ENCODE assay signal across 10 cellular contexts in the genomic region with DNA sequence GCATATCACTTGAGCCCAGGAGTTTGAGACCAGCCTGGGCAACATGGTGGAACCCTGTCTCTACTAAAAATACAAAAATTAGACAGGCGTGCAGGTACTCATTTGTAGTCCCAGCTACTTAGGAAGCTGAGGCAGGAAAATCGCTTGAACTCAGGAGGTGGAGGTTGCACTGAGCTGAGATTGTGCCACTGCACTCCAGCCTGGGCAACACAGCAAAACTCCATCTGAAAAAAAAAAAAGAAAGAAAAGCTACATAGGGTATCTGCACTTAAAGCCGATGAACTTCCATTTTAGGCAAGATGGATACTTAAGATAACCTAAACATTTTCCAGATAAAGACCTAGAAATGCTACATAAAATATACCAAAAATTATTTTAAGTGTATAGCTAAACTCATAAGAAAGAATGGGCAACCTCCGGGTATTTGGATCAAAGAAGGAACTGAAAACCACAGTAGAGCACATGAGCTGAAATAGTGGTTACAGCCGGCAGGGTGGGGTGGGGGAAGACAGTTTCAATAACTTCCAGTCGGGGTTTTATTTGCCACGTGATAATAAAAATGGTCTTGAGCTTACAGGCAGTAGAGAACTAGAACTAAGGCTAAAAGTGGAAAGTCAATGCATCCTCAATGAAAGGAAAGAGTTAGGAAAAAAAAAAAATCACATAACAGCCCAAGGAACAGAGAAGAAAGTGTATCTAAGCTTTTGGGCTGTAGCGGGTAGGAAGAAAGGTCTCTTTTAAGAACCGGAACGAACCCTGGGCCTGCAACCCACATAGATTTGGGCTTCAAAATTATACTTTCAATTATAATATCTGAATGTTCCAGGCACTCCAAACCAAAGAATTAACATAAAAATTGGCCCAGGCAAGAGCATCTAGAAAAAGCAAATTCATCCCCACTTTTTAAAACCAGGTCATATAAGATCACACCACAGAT. TPM values are rescaled to one million over a fixed set of nuclear protein-coding genes. Genes with fewer than 3 reads are reported as not detected.
A peak's percentile ranks its signal among the peaks of the same experiment; 100 is the strongest.
DNase-seq lines count a peak whose midpoint lies in the region; ATAC-seq, FAIRE-seq and TF ChIP-seq lines count a peak whose summit lies in the region.
"Had no signal": no experiment of that assay in that cellular context is flagged by ENCODE, and none has a peak within 500 bp of the region (broad histone marks: within the 10 kb centered on the region; RNA-seq: fewer than 3 reads in every experiment).

No MANE protein-coding gene starts in this region.

- peak overlapping the region; percentile 58 for H3K4me2 ChIP-seq in Loucy (ENCODE audit: low read depth, low read length, poor library complexity, severe bottlenecking)

- no peaks in the 10 kb centered on the region for H3K9me3 Mint-ChIP-seq in activated T-cell treated with anti-CD3 and anti-CD28 coated beads, Interleukin-2, amount 50 U/mL, for 72 hours

- peak; percentile 27 for DNase-seq in GM12891 (ENCODE audit: insufficient read length, low spot score)
- peak; percentile 12 to 23 for DNase-seq in activated T-cell treated with anti-CD3 and anti-CD28 coated beads, Interleukin-2, amount 50 U/mL, for 72 hours
- DNase-seq in GM03348 (ENCODE audit: low spot score) = no peak
- no peak for DNase-seq in ACHN
- no peak for DNase-seq in NCI-H1048 (lab: John Stamatoyannopoulos, UW)

- TF ChIP-seq CTCF in Loucy (conservative IDR thresholded peaks at IDR 0.05; ENCODE audit: low read length) (no peak), neutrophil (IDR thresholded peaks at IDR 0.05) (no peak)

- H3K27me3 Mint-ChIP-seq in activated T-cell treated with anti-CD3 and anti-CD28 coated beads, Interleukin-2, amount 50 U/mL, for 72 hours (ENCODE audit: low read depth) = peaks cover 37% of the 10 kb centered on the region

- in situ Hi-C loops in ACHN (cut with HindIII; ENCODE audit: low pct_ligation_motif_present, low pct_unique_long_range_greater_than_20kb, low sequenced_read_pairs) = loop anchor here (25.0 kb wide), 1 partner anchor 143 kb away; no protein-coding TSS in a partner anchor

- H3K9ac ChIP-seq in Loucy (ENCODE audit: low read depth, low read length, poor library complexity, severe bottlenecking) = no peak overlapping the region

- peaks cover 3 to 17% of the 10 kb centered on the region in 2 donors for H3K36me3 Mint-ChIP-seq in activated T-cell treated with anti-CD3 and anti-CD28 coated beads, Interleukin-2, amount 50 U/mL, for 72 hours (ENCODE audit: insufficient read depth in 2 of 2)

- H3K27ac ChIP-seq in neutrophil = peak overlapping the region; percentile 51

- H3K4me3 ChIP-seq in Loucy (ENCODE audit: low read length, poor library complexity, severe bottlenecking) = peak overlapping the region; percentile 10
- no peak overlapping the region for H3K4me3 ChIP-seq in neutrophil (ENCODE audit: low read depth in 1 of 2, low read length in 1 of 2)

- H3K4me1 ChIP-seq in Loucy (ENCODE audit: insufficient read depth, low read length, poor library complexity, severe bottlenecking) (peaks cover 15% of the 10 kb centered on the region), neutrophil (ENCODE audit: control insufficient read depth in 1 of 2, insufficient read depth in 1 of 2, low read depth in 1 of 2, low read length in 1 of 2) (peaks cover 36 to 37% of the 10 kb centered on the region in 2 experiments)

- no peak for TF ChIP-seq POLR2A in GM12891 (IDR thresholded peaks at IDR 0.05; ENCODE audit: low read depth, low read length)

- H3K79me2 ChIP-seq in Loucy (ENCODE audit: insufficient read depth, low read length) = no peaks in the 10 kb centered on the region

- H3K27me3 ChIP-seq in Loucy (ENCODE audit: insufficient read depth, low read length, poor library complexity, severe bottlenecking) (peaks cover 35% of the 10 kb centered on the region), neutrophil (no peaks in the 10 kb centered on the region)

- H3K36me3 ChIP-seq in Loucy (ENCODE audit: insufficient read depth, low read length) (no peaks in the 10 kb centered on the region), neutrophil (no peaks in the 10 kb centered on the region)

- peak overlapping the region; percentile 55 to 73 for H3K4me3 Mint-ChIP-seq in activated T-cell treated with anti-CD3 and anti-CD28 coated beads, Interleukin-2, amount 50 U/mL, for 72 hours

- peak overlapping the region; percentile 18 for H3K27ac Mint-ChIP-seq in activated T-cell treated with anti-CD3 and anti-CD28 coated beads, Interleukin-2, amount 50 U/mL, for 72 hours

- no peak overlapping the region for H2AFZ ChIP-seq in Loucy (ENCODE audit: low read length)

- H3K9me2 ChIP-seq in Loucy (replicated peaks; ENCODE audit: low read depth, low read length) = no peaks in the 10 kb centered on the region

- ATAC-seq in GM21786 (IDR thresholded peaks at IDR 0.05; ENCODE audit: unreplicated experiment) = peak; percentile 81
- peak; percentile 48 to 54 for ATAC-seq in activated T-cell treated with anti-CD3 and anti-CD28 coated beads, Interleukin-2, amount 50 U/mL, for 72 hours (replicated peaks in 1 of 2)
- ATAC-seq: HCT116 had no signal

- H3F3A ChIP-seq in Loucy (ENCODE audit: low read depth) = no peaks in the 10 kb centered on the region

- H3K9me3 ChIP-seq in Loucy (ENCODE audit: insufficient read depth, low read depth, low read length) (no peaks in the 10 kb centered on the region), neutrophil (no peaks in the 10 kb centered on the region)

- H4K20me1 ChIP-seq in Loucy (ENCODE audit: insufficient read depth, low read length, poor library complexity, severe bottlenecking) = peaks cover 59% of the 10 kb centered on the region

- H3K4me1 Mint-ChIP-seq in activated T-cell treated with anti-CD3 and anti-CD28 coated beads, Interleukin-2, amount 50 U/mL, for 72 hours (ENCODE audit: low read depth) = peaks cover 51% of the 10 kb centered on the region

- peak; percentile 38 for FAIRE-seq in GM12891 (lab: Jason Lieb, UNC)
- FAIRE-seq: endometrium had no signal

TF ChIP-seq in GM12891, 5 proteins besides CTCF, POLR2A, EP300 and RAD21:
- peak; percentile 42; the same call in 1 of the 2 replicates for TF ChIP-seq POU2F2 (IDR thresholded peaks at IDR 0.05; ENCODE audit: low read depth, low read length)
- no peak for TF ChIP-seq POLR2AphosphoS5 (IDR thresholded peaks at IDR 0.05; ENCODE audit: low read depth, low read length)
- TF ChIP-seq TAF1 (IDR thresholded peaks at IDR 0.05; ENCODE audit: low read depth, low read length) = no peak
- TF ChIP-seq SPI1 (IDR thresholded peaks at IDR 0.05; ENCODE audit: low read depth, low read length) = peak; percentile 98

RNA-seq across cellular contexts. Expression of gene CFDP1, which starts 53.1 kb away (rescaled TPM):
- 43.8 TPM for polyA plus RNA-seq in GM12891 (2012; ENCODE audit: low read depth, missing spikeins)
- 10 to 100 TPM; 25.7 to 32.1 TPM for total RNA-seq in activated T-cell treated with anti-CD3 and anti-CD28 coated beads, Interleukin-2, amount 50 U/mL, for 72 hours

Comparison
In these comparisons a context has a peak if more than half of its experiments do, and no peak if none do; other contexts are left out.
1. DNase-seq: peak in GM12891 (single experiment) and activated T-cell treated with anti-CD3 and anti-CD28 coated beads, Interleukin-2, amount 50 U/mL, for 72 hours (2 of 2); none in GM03348 (single experiment), ACHN (single experiment) and NCI-H1048 (single experiment).